Comparison of ENCODE assay signal across 26 cellular contexts in the genomic region with DNA sequence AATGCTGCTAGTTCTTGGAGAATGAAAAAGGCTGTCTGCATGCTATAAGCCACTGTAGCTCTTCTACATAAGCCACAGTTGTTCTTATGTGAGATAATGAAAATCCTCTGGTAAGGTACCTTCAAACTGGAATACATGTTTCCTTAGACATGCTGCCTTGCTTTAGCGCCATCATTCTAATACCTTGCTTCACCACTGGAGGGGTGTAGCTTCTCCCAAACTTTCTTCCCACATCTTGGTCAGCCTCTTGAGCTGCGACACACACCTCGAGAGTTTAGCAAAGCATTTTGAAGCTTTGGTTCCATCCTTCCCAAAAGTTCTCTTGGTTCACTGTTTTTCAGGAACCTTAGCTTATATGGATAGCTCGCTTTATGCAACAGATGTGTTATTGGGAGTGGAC.
A peak's percentile ranks its signal among the peaks of the same experiment; 100 is the strongest.
DNase-seq lines count a peak whose midpoint lies in the region; ATAC-seq, FAIRE-seq and TF ChIP-seq lines count a peak whose summit lies in the region.
"Had no signal": no experiment of that assay in that cellular context is flagged by ENCODE, and none has a peak within 500 bp of the region (broad histone marks: within the 10 kb centered on the region; RNA-seq: fewer than 3 reads in every experiment).

No MANE protein-coding gene starts in this region.

- H3K4me3 Mint-ChIP-seq in neural progenitor cell: no peak overlapping the region
- H3K4me3 Mint-ChIP-seq: mesothelial cell of epicardium; natural killer cell; stimulated activated naive B cell treated with anti-CD40 and anti-IgM and Interleukin-4, amounts not matched to agents 10 μg/mL and 1 μg/mL and 100 μg/mL, for 72 hours had no signal

- H3K4me2 ChIP-seq in K562 (ENCODE audit: insufficient read depth, low read length): no peak overlapping the region
- H3K4me2 ChIP-seq in neural progenitor cell: no peak overlapping the region

- no peaks in the 10 kb centered on the region for H3K79me2 ChIP-seq in K562 (ENCODE audit: control insufficient read depth, insufficient read depth, low read length)
- H3K79me2 ChIP-seq in neural progenitor cell (ENCODE audit: low read depth): no peaks in the 10 kb centered on the region

- H2AFZ ChIP-seq in K562 (ENCODE audit: low read depth, low read length) (no peak overlapping the region), neural progenitor cell (replicated peaks) (no peak overlapping the region)

- peaks cover 20% of the 10 kb centered on the region for H3K4me1 Mint-ChIP-seq in neural progenitor cell
- H3K4me1 Mint-ChIP-seq: mesothelial cell of epicardium; natural killer cell; stimulated activated naive B cell treated with anti-CD40 and anti-IgM and Interleukin-4, amounts not matched to agents 10 μg/mL and 1 μg/mL and 100 μg/mL, for 72 hours had no signal

- H3K9ac ChIP-seq in K562 (ENCODE audit: insufficient read depth in 1 of 2, low read depth in 2 of 2, low read length in 2 of 2) (no peak overlapping the region), neural progenitor cell (no peak overlapping the region)

- peak; percentile 37 for FAIRE-seq in K562 (lab: Jason Lieb, UNC)
- FAIRE-seq: GM18507, H54, TTC549 had no signal

- no peaks in the 10 kb centered on the region for H3K36me3 Mint-ChIP-seq in neural progenitor cell
- H3K36me3 Mint-ChIP-seq: mesothelial cell of epicardium; natural killer cell; stimulated activated naive B cell treated with anti-CD40 and anti-IgM and Interleukin-4, amounts not matched to agents 10 μg/mL and 1 μg/mL and 100 μg/mL, for 72 hours had no signal

- no peaks in the 10 kb centered on the region for H3K36me3 ChIP-seq in K562 (ENCODE audit: control insufficient read depth, insufficient read depth, low read length)
- H3K36me3 ChIP-seq in neural progenitor cell: no peaks in the 10 kb centered on the region
- H3K36me3 ChIP-seq: spleen, suprapubic skin, vagina had no signal

- peak in 1 of 2 experiments; percentile 21; a peak in 1 of 4 replicates for TF ChIP-seq RAD21 in K562 (CRISPR knock-in tag; conservative IDR thresholded peaks at IDR 0.05 in 1 of 2, IDR thresholded peaks at IDR 0.05 in 1 of 2)

- H3K27me3 ChIP-seq in K562 (ENCODE audit: control insufficient read depth in 2 of 2, insufficient read depth in 2 of 2, low read length in 2 of 2): no peaks in the 10 kb centered on the region; a peak in 1 of 5 replicates
- H3K27me3 ChIP-seq in neural progenitor cell: peaks cover 100% of the 10 kb centered on the region
- H3K27me3 ChIP-seq: body of pancreas, spleen, suprapubic skin, vagina had no signal

- H3K27ac ChIP-seq in K562 (ENCODE audit: extremely low read depth, low read depth, low read length) (no peak overlapping the region), neural progenitor cell (no peak overlapping the region)
- H3K27ac ChIP-seq: body of pancreas, spleen, suprapubic skin, vagina had no signal

- in situ Hi-C loops in K562 (cut with MboI): no loop called here

- H3K4me1 ChIP-seq in K562 (replicated peaks in 1 of 2; ENCODE audit: control insufficient read depth in 2 of 2, insufficient read depth in 2 of 2, low read length in 2 of 2): no peaks in the 10 kb centered on the region
- H3K4me1 ChIP-seq in neural progenitor cell: peaks cover 25% of the 10 kb centered on the region
- H3K4me1 ChIP-seq: body of pancreas, spleen, suprapubic skin, vagina had no signal

- H3K9me1 ChIP-seq in K562 (ENCODE audit: control insufficient read depth, insufficient read depth, low read length): no peaks in the 10 kb centered on the region

- ATAC-seq in K562: peak; percentile 82
- no peak for ATAC-seq in HG03571 (IDR thresholded peaks at IDR 0.05; ENCODE audit: unreplicated experiment)
- no peak for ATAC-seq in HG03460 (IDR thresholded peaks at IDR 0.05; ENCODE audit: unreplicated experiment)
- ATAC-seq: body of pancreas; natural killer cell; stimulated activated naive B cell treated with anti-CD40 and anti-IgM and Interleukin-4, amounts not matched to agents 10 μg/mL and 1 μg/mL and 100 μg/mL, for 72 hours had no signal

- intact Hi-C loops in K562 (cut with micrococcal nuclease): loop anchor here (2.0 kb wide), 1 partner anchor 78 kb away; no protein-coding TSS in a partner anchor

- H3K9me3 ChIP-seq in K562 (replicated peaks; ENCODE audit: control insufficient read depth, insufficient read depth, low read depth, low read length) (no peaks in the 10 kb centered on the region), neural progenitor cell (ENCODE audit: low read depth) (no peaks in the 10 kb centered on the region)
- H3K9me3 ChIP-seq: body of pancreas, spleen, suprapubic skin, vagina had no signal

- peak; percentile 32 to 35 (median 33); a peak in 3 of 6 replicates for TF ChIP-seq CTCF in K562 (IDR thresholded peaks at IDR 0.05 in 2 of 3, conservative IDR thresholded peaks at IDR 0.05 in 1 of 3; ENCODE audit: insufficient read depth in 2 of 3, low read depth in 1 of 3, low read length in 3 of 3)
- peak; percentile 37 for TF ChIP-seq CTCF in neural progenitor cell (IDR thresholded peaks at IDR 0.05)

- H3K27me3 Mint-ChIP-seq in neural progenitor cell (ENCODE audit: insufficient read depth, low read depth): peaks cover 56% of the 10 kb centered on the region

- CTCF ChIA-PET in K562 (lab: Yijun Ruan, JAX; ENCODE audit: low intra/inter-chr PET ratio): no interaction called here

- H3K4me3 ChIP-seq in K562: no peak overlapping the region
- H3K4me3 ChIP-seq in neural progenitor cell: no peak overlapping the region
- H3K4me3 ChIP-seq: body of pancreas, spleen, suprapubic skin, vagina had no signal

- TF ChIP-seq POLR2A in K562 (conservative IDR thresholded peaks at IDR 0.05): no peak

- 0% methylated on average over 4 of the region's 4 CpGs for WGBS in K562 (ENCODE audit: insufficient coverage, low coverage, missing lambda C conversion rate)

- POLR2A ChIA-PET in K562 (lab: Yijun Ruan, JAX): interaction anchor here (0.7 kb wide), 1 partner anchor 9 kb away, joined by 5 read pairs; no protein-coding TSS in a partner anchor

- DNase-seq in ELR (ENCODE audit: low read depth) (peak; percentile 3), HS-27A (ENCODE audit: low read depth) (peak; percentile 9), K562 (ENCODE audit: extremely low read depth in 1 of 4, low spot score in 3 of 4) (peak in 3 of 4 experiments; percentile 7 to 17 (median 12)), neural progenitor cell (ENCODE audit: low spot score) (peak; percentile 23), HuH-7.5 (ENCODE audit: low spot score) (no peak)
- DNase-seq: activated CD8-positive, alpha-beta memory T cell treated with anti-CD3 and anti-CD28 coated beads for 24 hours; activated T-cell treated with anti-CD3 and anti-CD28 coated beads, Interleukin-2, amount 50 U/mL, for 1 hour; body of pancreas; GDM1; head of caudate nucleus; left colon; natural killer cell; NCI-H146; NCI-H2171; retina; spleen; stimulated activated CD4-positive, alpha-beta T cell treated with anti-CD3 and anti-CD28 coated beads, Interleukin-4, amount 100 ng/mL, for 1 hour; stimulated activated naive B cell treated with anti-CD40 and anti-IgM and Interleukin-4, amounts not matched to agents 10 μg/mL and 1 μg/mL and 100 μg/mL, for 72 hours had no signal

- H4K20me1 ChIP-seq in K562 (replicated peaks; ENCODE audit: control insufficient read depth, insufficient read depth, low read length) (no peaks in the 10 kb centered on the region), neural progenitor cell (ENCODE audit: low read depth) (peaks cover 50% of the 10 kb centered on the region)

- H3K27ac Mint-ChIP-seq in neural progenitor cell: no peak overlapping the region
- H3K27ac Mint-ChIP-seq: mesothelial cell of epicardium; natural killer cell; stimulated activated naive B cell treated with anti-CD40 and anti-IgM and Interleukin-4, amounts not matched to agents 10 μg/mL and 1 μg/mL and 100 μg/mL, for 72 hours had no signal

- no peak for TF ChIP-seq EP300 in K562 (IDR thresholded peaks at IDR 0.05; ENCODE audit: low read length)

- H3K9me3 Mint-ChIP-seq in neural progenitor cell: no peaks in the 10 kb centered on the region
- H3K9me3 Mint-ChIP-seq: mesothelial cell of epicardium; stimulated activated naive B cell treated with anti-CD40 and anti-IgM and Interleukin-4, amounts not matched to agents 10 μg/mL and 1 μg/mL and 100 μg/mL, for 72 hours had no signal

- peaks cover 6% of the 10 kb centered on the region for H3F3A ChIP-seq in neural progenitor cell (ENCODE audit: low read depth)

- no TSS peak for BruUV-seq in K562 (replicated peaks; lab: Mats Ljungman, UMichigan)

TF ChIP-seq in K562, 482 proteins besides CTCF, POLR2A, EP300 and RAD21:
- TF ChIP-seq ZBTB1 (CRISPR knock-in tag; IDR thresholded peaks at IDR 0.05; ENCODE audit: borderline replicate concordance, low read depth): no peak
- TF ChIP-seq, protein P1, sequence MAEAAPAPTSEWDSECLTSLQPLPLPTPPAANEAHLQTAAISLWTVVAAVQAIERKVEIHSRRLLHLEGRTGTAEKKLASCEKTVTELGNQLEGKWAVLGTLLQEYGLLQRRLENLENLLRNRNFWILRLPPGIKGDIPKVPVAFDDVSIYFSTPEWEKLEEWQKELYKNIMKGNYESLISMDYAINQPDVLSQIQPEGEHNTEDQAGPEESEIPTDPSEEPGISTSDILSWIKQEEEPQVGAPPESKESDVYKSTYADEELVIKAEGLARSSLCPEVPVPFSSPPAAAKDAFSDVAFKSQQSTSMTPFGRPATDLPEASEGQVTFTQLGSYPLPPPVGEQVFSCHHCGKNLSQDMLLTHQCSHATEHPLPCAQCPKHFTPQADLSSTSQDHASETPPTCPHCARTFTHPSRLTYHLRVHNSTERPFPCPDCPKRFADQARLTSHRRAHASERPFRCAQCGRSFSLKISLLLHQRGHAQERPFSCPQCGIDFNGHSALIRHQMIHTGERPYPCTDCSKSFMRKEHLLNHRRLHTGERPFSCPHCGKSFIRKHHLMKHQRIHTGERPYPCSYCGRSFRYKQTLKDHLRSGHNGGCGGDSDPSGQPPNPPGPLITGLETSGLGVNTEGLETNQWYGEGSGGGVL (CRISPR knock-in tag; IDR thresholded peaks at IDR 0.05): no peak
- 0 out of 2 replicates have a peak, but pooled peaks have one; percentile 28 for TF ChIP-seq SMC3 (conservative IDR thresholded peaks at IDR 0.05; ENCODE audit: insufficient read depth, low read depth, low read length)
